In the genomic region with DNA sequence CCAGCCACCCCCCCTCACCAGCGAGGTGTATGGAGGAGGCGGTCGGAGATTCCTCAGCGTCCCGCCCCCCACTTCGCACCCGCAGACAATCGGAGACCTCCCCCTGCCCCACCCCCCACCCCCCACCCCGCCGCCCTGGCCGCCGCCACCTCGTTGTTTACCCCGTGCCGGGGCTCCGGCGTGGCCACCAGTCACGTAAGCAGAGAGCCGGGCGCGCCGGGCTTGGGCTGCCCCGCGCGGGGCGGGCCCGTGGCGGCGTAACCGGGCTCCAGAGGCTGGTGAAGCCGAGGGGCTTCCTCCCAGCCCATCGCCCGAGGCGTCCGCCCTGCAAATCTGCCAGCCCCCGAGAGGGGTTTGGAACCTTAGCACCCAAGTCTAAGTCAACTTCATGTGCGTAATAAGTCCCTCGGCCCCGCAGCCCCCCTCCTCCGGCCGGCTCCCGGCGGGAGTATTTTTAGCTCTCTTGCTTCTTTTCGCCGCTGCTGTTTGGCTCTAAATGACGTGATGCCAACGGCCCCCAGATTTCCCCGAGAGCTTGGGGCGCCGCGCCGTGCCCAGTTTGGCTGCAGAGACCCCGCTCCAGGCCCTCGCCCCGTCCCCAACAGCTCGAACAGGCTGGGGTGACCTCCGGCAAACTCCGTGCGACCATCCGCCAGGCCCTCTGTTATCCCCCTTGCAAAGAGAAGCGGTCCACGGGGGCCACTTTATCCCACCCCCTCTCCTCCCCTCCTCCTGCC, we compare ENCODE assay signal across 8 cellular contexts. TPM values are rescaled to one million over a fixed set of nuclear protein-coding genes. Genes with fewer than 3 reads are reported as not detected.
DNase-seq lines count a peak whose midpoint lies in the region; ATAC-seq and TF ChIP-seq lines count a peak whose summit lies in the region.

No MANE protein-coding gene starts in this region.

- H3K4me3 ChIP-seq in GM12865 (ENCODE audit: low read depth, low read length): peak overlapping the region; percentile 71
- peak overlapping the region; percentile 100 for H3K4me3 ChIP-seq in OCI-LY3 (ENCODE audit: low read length)
- H3K4me3 ChIP-seq in trophoblast cell (ENCODE audit: low read depth, low read length): peak overlapping the region; percentile 73

- intact Hi-C loops in left cardiac atrium (cut with DNase I): loop anchor here in 1 of 2 donors (2.0 to 5.0 kb wide), 2 partner anchors 69 to 73 kb away; no protein-coding TSS in a partner anchor

- peak overlapping the region; percentile 5 for H4K12ac ChIP-seq in trophoblast cell (ENCODE audit: low read depth, low read length)

- no peak overlapping the region for H2BK12ac ChIP-seq in trophoblast cell (ENCODE audit: low read length)

- peak overlapping the region; percentile 91 for H3K4me3 Mint-ChIP-seq in activated naive CD8-positive, alpha-beta T cell treated with anti-CD3 and anti-CD28 coated beads, Interleukin-2, amount 50 U/mL, for 24 hours

- peaks cover 32% of the 10 kb centered on the region for H3K27me3 ChIP-seq in OCI-LY3 (ENCODE audit: low read depth, low read length)
- H3K27me3 ChIP-seq in trophoblast cell (ENCODE audit: insufficient read depth, low read length): no peaks in the 10 kb centered on the region

- H2BK5ac ChIP-seq in trophoblast cell (ENCODE audit: low read depth, low read length, poor library complexity): no peak overlapping the region

- H3K36me3 ChIP-seq in OCI-LY3 (replicated peaks; ENCODE audit: low read depth, low read length) (peaks cover 2% of the 10 kb centered on the region), trophoblast cell (ENCODE audit: control insufficient read depth in 1 of 2, insufficient read depth in 2 of 2, low read length in 2 of 2) (no peaks in the 10 kb centered on the region)

- H3K27ac ChIP-seq in OCI-LY3 (ENCODE audit: low read length) (peak overlapping the region; percentile 37), trophoblast cell (ENCODE audit: low read depth, low read length) (no peak overlapping the region)

- no peaks in the 10 kb centered on the region for H3K36me3 Mint-ChIP-seq in activated naive CD8-positive, alpha-beta T cell treated with anti-CD3 and anti-CD28 coated beads, Interleukin-2, amount 50 U/mL, for 24 hours (ENCODE audit: low read depth)

- H2BK120ac ChIP-seq in trophoblast cell (ENCODE audit: insufficient read depth, low read length, poor library complexity): no peak overlapping the region

- H3K14ac ChIP-seq in trophoblast cell (ENCODE audit: low read length): no peak overlapping the region

- no peak overlapping the region for H4K91ac ChIP-seq in trophoblast cell (ENCODE audit: low read depth, low read length)

- H4K20me1 ChIP-seq in OCI-LY3 (ENCODE audit: insufficient read depth, low read length): peaks cover 23% of the 10 kb centered on the region; the same call in 1 of the 2 replicates

- no CpG with 5 or more reads among the region's 62 CpGs for WGBS in trophoblast cell (ENCODE audit: extremely low coverage, insufficient coverage, insufficient read length)

- no peaks in the 10 kb centered on the region for H3K9me3 ChIP-seq in OCI-LY3 (ENCODE audit: insufficient read depth, low read length)
- H3K9me3 ChIP-seq in trophoblast cell (ENCODE audit: insufficient read depth, low read depth, low read length): no peaks in the 10 kb centered on the region

- peak overlapping the region; percentile 90 for H3K27ac Mint-ChIP-seq in activated naive CD8-positive, alpha-beta T cell treated with anti-CD3 and anti-CD28 coated beads, Interleukin-2, amount 50 U/mL, for 24 hours

- H3K4me1 ChIP-seq in OCI-LY3 (ENCODE audit: low read length) (peaks cover 23% of the 10 kb centered on the region), trophoblast cell (ENCODE audit: control insufficient read depth in 1 of 2, insufficient read depth in 2 of 2, low read length in 2 of 2) (peaks cover 0 to 7% of the 10 kb centered on the region in 2 experiments)

- no peaks in the 10 kb centered on the region for H3K9me3 Mint-ChIP-seq in activated naive CD8-positive, alpha-beta T cell treated with anti-CD3 and anti-CD28 coated beads, Interleukin-2, amount 50 U/mL, for 24 hours

- peak overlapping the region; percentile 33 for H3K18ac ChIP-seq in trophoblast cell (ENCODE audit: low read length)

- no peak overlapping the region for H3K4ac ChIP-seq in trophoblast cell (ENCODE audit: low read depth, low read length)

- peak; percentile 3 for ATAC-seq in activated naive CD8-positive, alpha-beta T cell treated with anti-CD3 and anti-CD28 coated beads, Interleukin-2, amount 50 U/mL, for 24 hours
- peak; percentile 39 to 42 for ATAC-seq in left cardiac atrium

- H3K4me2 ChIP-seq in OCI-LY3 (ENCODE audit: low read length) (peak overlapping the region; percentile 100), trophoblast cell (ENCODE audit: low read length) (peak overlapping the region; percentile 100)

- H3K79me2 ChIP-seq in OCI-LY3 (ENCODE audit: low read length) (no peaks in the 10 kb centered on the region), trophoblast cell (ENCODE audit: control insufficient read depth, insufficient read depth, low read length, poor library complexity) (no peaks in the 10 kb centered on the region)

- H2AK5ac ChIP-seq in trophoblast cell (ENCODE audit: low read length): no peak overlapping the region

- DNase-seq in GM12865 (ENCODE audit: low read depth) (peak; percentile 28), left cardiac atrium (peak; percentile 62), trophoblast cell (peak; percentile 44 to 60), HuH-7 (ENCODE audit: low spot score) (no peak), putamen (ENCODE audit: low spot score) (no peak), NCI-H1092 treated with DMSO at 0.1 percent for 48 hours (lab: John Stamatoyannopoulos, UW) (no peak)
- peak; percentile 70 for DNase-seq in activated naive CD8-positive, alpha-beta T cell treated with anti-CD3 and anti-CD28 coated beads, Interleukin-2, amount 50 U/mL, for 24 hours

- H4K8ac ChIP-seq in trophoblast cell (ENCODE audit: low read depth, low read length): peak overlapping the region; percentile 46

- peaks cover 2% of the 10 kb centered on the region for H3K79me1 ChIP-seq in trophoblast cell (ENCODE audit: low read length)

- H3K9ac ChIP-seq in OCI-LY3 (ENCODE audit: low read length): peak overlapping the region; percentile 70
- H3K9ac ChIP-seq in trophoblast cell (ENCODE audit: low read length): peak overlapping the region; percentile 52

- peaks cover 51% of the 10 kb centered on the region for H3K4me1 Mint-ChIP-seq in activated naive CD8-positive, alpha-beta T cell treated with anti-CD3 and anti-CD28 coated beads, Interleukin-2, amount 50 U/mL, for 24 hours

- peaks cover 20% of the 10 kb centered on the region for H3K27me3 Mint-ChIP-seq in activated naive CD8-positive, alpha-beta T cell treated with anti-CD3 and anti-CD28 coated beads, Interleukin-2, amount 50 U/mL, for 24 hours

- TF ChIP-seq CTCF in GM12865 (IDR thresholded peaks at IDR 0.05; ENCODE audit: insufficient read depth, low read depth, low read length, missing control alignments) (no peak), OCI-LY3 (IDR thresholded peaks at IDR 0.05; ENCODE audit: low read depth, low read length) (no peak)

- no peak overlapping the region for H3K23ac ChIP-seq in trophoblast cell (ENCODE audit: low read length)

- H2AFZ ChIP-seq in OCI-LY3 (ENCODE audit: low read depth, low read length) (no peak overlapping the region), trophoblast cell (ENCODE audit: insufficient read depth, low read length, poor library complexity) (peak overlapping the region; percentile 72)

RNA-seq across cellular contexts. Expression of a gene that starts 2.7 kb away (rescaled TPM):
- 10 to 100 TPM; 38.7 to 43.0 TPM for total RNA-seq in left cardiac atrium
- 8.3 and 8.9 TPM in 2 replicates for polyA plus RNA-seq in trophoblast cell (2013)

Comparison
In these comparisons a context has a peak if more than half of its experiments do, and no peak if none do; other contexts are left out.
1. DNase-seq: peak in GM12865 (single experiment), activated naive CD8-positive, alpha-beta T cell treated with anti-CD3 and anti-CD28 coated beads, Interleukin-2, amount 50 U/mL, for 24 hours (single experiment), left cardiac atrium (single experiment) and trophoblast cell (2 of 2); none in HuH-7 (single experiment), putamen (single experiment) and NCI-H1092 treated with DMSO at 0.1 percent for 48 hours (single experiment).
2. Peak in every context shown above with its lines, with median percentiles within 50 percentile points of each other: H3K4me3 ChIP-seq.